19 cellular contexts compared by ENCODE assay signal in genomic region chr2:71362447-71362846, GRCh38.
"Had no signal": no experiment of that assay in that cellular context is flagged by ENCODE, and none has a peak within 500 bp of the region (broad histone marks: within the 10 kb centered on the region; RNA-seq: fewer than 3 reads in every experiment).

No MANE protein-coding gene starts in this region.

- H3K4me3 Mint-ChIP-seq: naive thymus-derived CD8-positive, alpha-beta T cell; T-helper 17 cell had no signal

- H3K4me3 ChIP-seq: adrenal gland, hepatocyte, left lung, mucosa of descending colon, right atrium auricular region, SJCRH30, skin epidermis, stomach, testis, upper lobe of left lung had no signal

- H3K9me3 Mint-ChIP-seq: naive thymus-derived CD8-positive, alpha-beta T cell had no signal

- H3K27me3 ChIP-seq: adrenal gland, hepatocyte, left lung, right atrium auricular region, SJCRH30, stomach, testis, upper lobe of left lung had no signal

- H3K4me1 ChIP-seq: adrenal gland, left lung, right atrium auricular region, SJCRH30, testis, upper lobe of left lung had no signal

- ATAC-seq: esophagus mucosa; left lung; mucosa of descending colon; naive thymus-derived CD8-positive, alpha-beta T cell; T-helper 17 cell had no signal

- H3K27ac ChIP-seq: adrenal gland, hepatocyte, left lung, right atrium auricular region, SJCRH30, skin epidermis, stomach, testis, upper lobe of left lung had no signal

- DNase-seq: activated CD4-positive, alpha-beta T cell treated with anti-CD3 and anti-CD28 coated beads, Interleukin-2, amount 50 U/mL, for 1 hour; activated gamma-delta T cell treated with Interleukin-2 at 50 U/mL for 16 hours; activated T-cell treated with anti-CD3 and anti-CD28 coated beads, Interleukin-2, amount 50 U/mL, for 1 hour; adrenal gland; islet precursor cell; left lung; mucosa of descending colon; naive thymus-derived CD8-positive, alpha-beta T cell; SJCRH30; stimulated activated CD4-positive, alpha-beta T cell treated with anti-CD3 and anti-CD28 coated beads, Interleukin-15, amount 100 ng/mL, for 24 hours; stimulated activated CD4-positive, alpha-beta T cell treated with anti-CD3 and anti-CD28 coated beads, Interleukin-4, amount 100 ng/mL, for 1 hour; stomach; T-helper 17 cell; testis; upper lobe of left lung had no signal

- H3K9me3 ChIP-seq: adrenal gland, left lung, mucosa of descending colon, right atrium auricular region, SJCRH30, stomach, testis, upper lobe of left lung had no signal

- H3K27me3 Mint-ChIP-seq: naive thymus-derived CD8-positive, alpha-beta T cell; T-helper 17 cell had no signal

- H3K27ac Mint-ChIP-seq: T-helper 17 cell had no signal
